3 cellular contexts compared by ENCODE assay signal in the genomic region with DNA sequence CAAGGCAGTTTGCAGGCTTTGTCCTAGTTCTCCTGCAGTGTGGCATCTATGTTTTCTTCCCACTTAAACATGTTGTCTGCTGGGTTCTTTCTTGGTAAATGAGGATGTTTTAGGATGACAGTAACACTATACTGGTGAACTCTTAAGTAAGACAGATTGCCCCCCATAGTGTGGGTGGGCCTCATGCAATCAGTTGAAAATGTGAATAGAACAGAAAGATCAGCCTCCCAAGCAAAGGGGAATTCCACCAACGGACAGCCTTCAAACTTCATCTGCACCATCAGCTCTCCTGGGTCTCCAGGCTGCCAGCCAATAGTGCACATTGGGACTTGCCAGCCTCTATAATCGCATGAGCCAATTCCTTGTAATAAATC.
TF ChIP-seq lines count a peak whose summit lies in the region.

No MANE protein-coding gene starts in this region.

TF ChIP-seq in IMR-90, 13 proteins besides CTCF, POLR2A, EP300 and RAD21:
- TF ChIP-seq, protein P1, sequence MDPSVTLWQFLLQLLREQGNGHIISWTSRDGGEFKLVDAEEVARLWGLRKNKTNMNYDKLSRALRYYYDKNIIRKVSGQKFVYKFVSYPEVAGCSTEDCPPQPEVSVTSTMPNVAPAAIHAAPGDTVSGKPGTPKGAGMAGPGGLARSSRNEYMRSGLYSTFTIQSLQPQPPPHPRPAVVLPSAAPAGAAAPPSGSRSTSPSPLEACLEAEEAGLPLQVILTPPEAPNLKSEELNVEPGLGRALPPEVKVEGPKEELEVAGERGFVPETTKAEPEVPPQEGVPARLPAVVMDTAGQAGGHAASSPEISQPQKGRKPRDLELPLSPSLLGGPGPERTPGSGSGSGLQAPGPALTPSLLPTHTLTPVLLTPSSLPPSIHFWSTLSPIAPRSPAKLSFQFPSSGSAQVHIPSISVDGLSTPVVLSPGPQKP (IDR thresholded peaks at IDR 0.05; ENCODE audit: borderline replicate concordance, low read depth, low read length): no peak
- TF ChIP-seq MXI1 (IDR thresholded peaks at IDR 0.05; ENCODE audit: borderline replicate concordance, low read depth, low read length) (no peak), BHLHE40 (IDR thresholded peaks at IDR 0.05; ENCODE audit: low read depth, low read length) (no peak), NFE2L2 (IDR thresholded peaks at IDR 0.05; ENCODE audit: low read depth, low read length) (no peak), MAFK (IDR thresholded peaks at IDR 0.05; ENCODE audit: low read depth, low read length) (no peak)

TF ChIP-seq in GM12878, 131 proteins besides CTCF, POLR2A, EP300 and RAD21:
- no peak for TF ChIP-seq TCF3 (IDR thresholded peaks at IDR 0.05; ENCODE audit: borderline replicate concordance, insufficient read depth, low read depth, low read length)
- TF ChIP-seq, protein P2, sequence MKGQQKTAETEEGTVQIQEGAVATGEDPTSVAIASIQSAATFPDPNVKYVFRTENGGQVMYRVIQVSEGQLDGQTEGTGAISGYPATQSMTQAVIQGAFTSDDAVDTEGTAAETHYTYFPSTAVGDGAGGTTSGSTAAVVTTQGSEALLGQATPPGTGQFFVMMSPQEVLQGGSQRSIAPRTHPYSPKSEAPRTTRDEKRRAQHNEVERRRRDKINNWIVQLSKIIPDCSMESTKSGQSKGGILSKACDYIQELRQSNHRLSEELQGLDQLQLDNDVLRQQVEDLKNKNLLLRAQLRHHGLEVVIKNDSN (IDR thresholded peaks at IDR 0.05; ENCODE audit: borderline replicate concordance, extremely low read length, insufficient read depth, low read depth, low read length): no peak
- TF ChIP-seq EZH2 (IDR thresholded peaks at IDR 0.05; ENCODE audit: borderline replicate concordance, control insufficient read depth, low read depth, low read length): no peak
- TF ChIP-seq NR2C2 (IDR thresholded peaks at IDR 0.05; ENCODE audit: borderline replicate concordance, control insufficient read depth, insufficient read length, low read depth): no peak
- no peak for TF ChIP-seq NRF1 (conservative IDR thresholded peaks at IDR 0.05; ENCODE audit: low read depth, low read length)
- no peak for TF ChIP-seq MTA3 (IDR thresholded peaks at IDR 0.05; ENCODE audit: borderline replicate concordance, low read length)
- no peak for TF ChIP-seq KDM1A (IDR thresholded peaks at IDR 0.05; ENCODE audit: borderline replicate concordance)
- no peak for TF ChIP-seq TAF1 (IDR thresholded peaks at IDR 0.05; ENCODE audit: borderline replicate concordance, low read depth, low read length)
- no peak for TF ChIP-seq POU2F2 (IDR thresholded peaks at IDR 0.05; ENCODE audit: borderline replicate concordance, low read depth, low read length)
- TF ChIP-seq POLR2AphosphoS5 (IDR thresholded peaks at IDR 0.05; ENCODE audit: low read length): no peak
- TF ChIP-seq, protein P3, sequence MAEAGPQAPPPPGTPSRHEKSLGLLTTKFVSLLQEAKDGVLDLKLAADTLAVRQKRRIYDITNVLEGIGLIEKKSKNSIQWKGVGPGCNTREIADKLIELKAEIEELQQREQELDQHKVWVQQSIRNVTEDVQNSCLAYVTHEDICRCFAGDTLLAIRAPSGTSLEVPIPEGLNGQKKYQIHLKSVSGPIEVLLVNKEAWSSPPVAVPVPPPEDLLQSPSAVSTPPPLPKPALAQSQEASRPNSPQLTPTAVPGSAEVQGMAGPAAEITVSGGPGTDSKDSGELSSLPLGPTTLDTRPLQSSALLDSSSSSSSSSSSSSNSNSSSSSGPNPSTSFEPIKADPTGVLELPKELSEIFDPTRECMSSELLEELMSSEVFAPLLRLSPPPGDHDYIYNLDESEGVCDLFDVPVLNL (IDR thresholded peaks at IDR 0.05; ENCODE audit: low read depth, low read length): no peak
- no peak for TF ChIP-seq SRF (IDR thresholded peaks at IDR 0.05; ENCODE audit: low read depth in 2 of 2, low read length in 2 of 2)
- no peak for TF ChIP-seq HDAC2 (IDR thresholded peaks at IDR 0.05)
- TF ChIP-seq HDGF (IDR thresholded peaks at IDR 0.05): no peak
- no peak for TF ChIP-seq RUNX3 (IDR thresholded peaks at IDR 0.05; ENCODE audit: low read length)
- TF ChIP-seq, protein P1 (IDR thresholded peaks at IDR 0.05; ENCODE audit: low read depth, low read length): no peak
- no peak for TF ChIP-seq SMAD5 (IDR thresholded peaks at IDR 0.05; ENCODE audit: low read depth)
- TF ChIP-seq TCF7 (IDR thresholded peaks at IDR 0.05; ENCODE audit: borderline replicate concordance): no peak

TF ChIP-seq in HEK293T, 16 proteins besides CTCF, POLR2A, EP300 and RAD21:
- no peak for TF ChIP-seq FOXK2 (IDR thresholded peaks at IDR 0.05)
- no peak for TF ChIP-seq CTBP1 (IDR thresholded peaks at IDR 0.05; ENCODE audit: borderline replicate concordance)
- TF ChIP-seq FOXM1 (IDR thresholded peaks at IDR 0.05; ENCODE audit: borderline replicate concordance): no peak
- no peak for TF ChIP-seq ARNT (IDR thresholded peaks at IDR 0.05)
- TF ChIP-seq HDGF (IDR thresholded peaks at IDR 0.05; ENCODE audit: borderline replicate concordance): no peak
- no peak for TF ChIP-seq ELF4 (IDR thresholded peaks at IDR 0.05)
- TF ChIP-seq BHLHE40 (IDR thresholded peaks at IDR 0.05; ENCODE audit: borderline replicate concordance): no peak
